In genomic region chr4:27000820-27001219, GRCh38 we compare ENCODE assay signal across 9 cellular contexts.
DNase-seq lines count a peak whose midpoint lies in the region; ATAC-seq and TF ChIP-seq lines count a peak whose summit lies in the region.
"Had no signal": no experiment of that assay in that cellular context is flagged by ENCODE, and none has a peak within 500 bp of the region (broad histone marks: within the 10 kb centered on the region; RNA-seq: fewer than 3 reads in every experiment).

No MANE protein-coding gene starts in this region.

- H3K4me3 ChIP-seq in Karpas-422 (ENCODE audit: low read length), result no peak overlapping the region

- no peak overlapping the region for H3K4me2 ChIP-seq in Karpas-422 (ENCODE audit: low read depth, low read length, poor library complexity, severe bottlenecking)

- H3K9ac ChIP-seq in Karpas-422 (ENCODE audit: low read length), result no peak overlapping the region

- no peaks in the 10 kb centered on the region for H4K20me1 ChIP-seq in Karpas-422 (ENCODE audit: insufficient read depth, low read depth, low read length)

- DNase-seq in Karpas-422 (peak; percentile 72), foreskin keratinocyte (peak in 1 of 2 donors; percentile 22), AG08396 (ENCODE audit: low spot score) (no peak), immature natural killer cell (no peak)
- DNase-seq in activated effector memory CD4-positive, alpha-beta T cell treated with anti-CD3 and anti-CD28 coated beads, Interleukin-2, amount 50 U/mL, for 16 hours, result no peak
- no peak for DNase-seq in activated CD8-positive, alpha-beta memory T cell treated with anti-CD3 and anti-CD28 coated beads, Interleukin-2, amount 50 U/mL, for 48 hours

- no peak overlapping the region for H3K4me3 Mint-ChIP-seq in immature natural killer cell
- H3K4me3 Mint-ChIP-seq: stimulated activated naive CD8-positive, alpha-beta T cell treated with anti-CD3 and anti-CD28 coated beads, Interleukin-15, Interleukin-2, amounts not matched to agents 100 ng/mL and 50 ng/mL, for 24 hours had no signal

- no peaks in the 10 kb centered on the region for H3K9me3 ChIP-seq in Karpas-422 (ENCODE audit: low read length)

- H3K79me2 ChIP-seq in Karpas-422 (ENCODE audit: low read length), result peaks cover 80% of the 10 kb centered on the region

- peak; percentile 63 for TF ChIP-seq CTCF in GM12872 (IDR thresholded peaks at IDR 0.05; ENCODE audit: insufficient read depth, low read depth, low read length)
- TF ChIP-seq CTCF in foreskin keratinocyte (conservative IDR thresholded peaks at IDR 0.05), result peak; percentile 61

- H3K27me3 ChIP-seq in Karpas-422 (ENCODE audit: low read length) (no peaks in the 10 kb centered on the region), foreskin keratinocyte (no peaks in the 10 kb centered on the region)

- no peak overlapping the region for H2AFZ ChIP-seq in Karpas-422 (ENCODE audit: low read length)

- H3K27ac Mint-ChIP-seq in immature natural killer cell, result peak overlapping the region in 1 of 6 donors; percentile 20
- H3K27ac Mint-ChIP-seq: stimulated activated naive CD8-positive, alpha-beta T cell treated with anti-CD3 and anti-CD28 coated beads, Interleukin-15, Interleukin-2, amounts not matched to agents 100 ng/mL and 50 ng/mL, for 24 hours had no signal

- H3K27ac ChIP-seq in Karpas-422 (ENCODE audit: low read length), result peak overlapping the region; percentile 52; the same call in 1 of the 2 replicates
- H3K27ac ChIP-seq in foreskin keratinocyte, result no peak overlapping the region

- H3K4me1 ChIP-seq in Karpas-422 (ENCODE audit: low read length) (peaks cover 64% of the 10 kb centered on the region), foreskin keratinocyte (peaks cover 5% of the 10 kb centered on the region)

- H3K36me3 Mint-ChIP-seq in immature natural killer cell, result peaks cover 6 to 9% (median 6%) of the 10 kb centered on the region in 3 donors

- H3K9me2 ChIP-seq in Karpas-422 (replicated peaks; ENCODE audit: insufficient read depth, low read length), result no peaks in the 10 kb centered on the region

- peaks cover 28% of the 10 kb centered on the region; the same call in 1 of the 2 replicates for H3K36me3 ChIP-seq in Karpas-422 (ENCODE audit: insufficient read depth, low read length)

- H3K4me1 Mint-ChIP-seq in immature natural killer cell, result peaks cover 27 to 47% of the 10 kb centered on the region in 2 donors

- ATAC-seq in GM21390 (IDR thresholded peaks at IDR 0.05; ENCODE audit: unreplicated experiment) (peak; percentile 80), foreskin keratinocyte (peak; percentile 87)

- H3K27me3 Mint-ChIP-seq in immature natural killer cell (ENCODE audit: low read depth in 3 of 3), result no peaks in the 10 kb centered on the region
- H3K27me3 Mint-ChIP-seq: stimulated activated naive CD8-positive, alpha-beta T cell treated with anti-CD3 and anti-CD28 coated beads, Interleukin-15, Interleukin-2, amounts not matched to agents 100 ng/mL and 50 ng/mL, for 24 hours had no signal

- no peaks in the 10 kb centered on the region for H3K9me3 Mint-ChIP-seq in immature natural killer cell
- H3K9me3 Mint-ChIP-seq: stimulated activated naive CD8-positive, alpha-beta T cell treated with anti-CD3 and anti-CD28 coated beads, Interleukin-15, Interleukin-2, amounts not matched to agents 100 ng/mL and 50 ng/mL, for 24 hours had no signal
